In the genomic region with DNA sequence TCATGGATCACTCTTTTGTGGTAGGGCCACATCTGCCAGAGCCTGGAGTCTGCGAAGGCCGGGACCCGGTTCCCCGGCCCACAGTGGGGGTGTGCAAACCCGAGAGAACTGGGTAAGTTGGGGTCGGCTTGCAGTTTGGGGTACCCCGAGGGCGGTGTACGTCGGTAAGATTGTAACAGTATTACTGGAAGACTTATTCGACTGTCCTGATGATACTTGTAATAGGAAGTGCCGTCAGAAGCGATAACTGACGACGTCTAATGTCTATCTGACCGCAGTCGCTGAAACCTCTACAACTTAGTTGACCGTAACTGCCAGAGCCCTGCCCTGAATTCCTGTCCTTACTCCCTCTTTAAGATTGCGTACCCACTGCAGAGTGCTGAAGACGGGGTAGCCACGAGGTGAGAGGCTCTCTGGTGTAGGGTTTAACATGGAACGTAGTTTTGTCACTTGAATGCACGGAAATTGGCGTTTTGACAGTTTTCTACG, we compare ENCODE assay signal across 8 cellular contexts. TPM values are rescaled to one million over a fixed set of nuclear protein-coding genes. Genes with fewer than 3 reads are reported as not detected.
A peak's percentile ranks its signal among the peaks of the same experiment; 100 is the strongest.
DNase-seq lines count a peak whose midpoint lies in the region; TF ChIP-seq lines count a peak whose summit lies in the region.

No MANE protein-coding gene starts in this region.

- H3K9me3 Mint-ChIP-seq in mesothelial cell of epicardium: no peaks in the 10 kb centered on the region

- no peaks in the 10 kb centered on the region for H3K27me3 Mint-ChIP-seq in mesothelial cell of epicardium (ENCODE audit: low read depth)

- peak overlapping the region; percentile 42 for H3K27ac ChIP-seq in cingulate gyrus (ENCODE audit: low read depth, low read length)

- peak; percentile 14 for DNase-seq in activated effector memory CD4-positive, alpha-beta T cell treated with Interleukin-2 at 50 U/mL for 16 hours
- no peak for DNase-seq in activated effector memory CD4-positive, alpha-beta T cell treated with anti-CD3 and anti-CD28 coated beads, Interleukin-2, amount 50 U/mL, for 16 hours
- peak; percentile 52 for DNase-seq in NB4 (ENCODE audit: low read depth)
- no peak for DNase-seq in mesothelial cell of epicardium (ENCODE audit: low spot score in 2 of 2, unreplicated experiment in 2 of 2)
- DNase-seq in AG20443 (ENCODE audit: low spot score): no peak
- DNase-seq in COLO668 (lab: John Stamatoyannopoulos, UW; ENCODE audit: unreplicated experiment): no peak
- DNase-seq in cerebellum (ENCODE audit: low spot score): no peak

- H3K4me1 Mint-ChIP-seq in mesothelial cell of epicardium: peaks cover 40% of the 10 kb centered on the region

- H3K4me3 ChIP-seq in NB4 (ENCODE audit: low read depth, low read length): peak overlapping the region; percentile 69

- TF ChIP-seq CTCF in NB4 (IDR thresholded peaks at IDR 0.05; ENCODE audit: low read depth, low read length): no peak
- TF ChIP-seq CTCF in mesothelial cell of epicardium (IDR thresholded peaks at IDR 0.05; ENCODE audit: unreplicated experiment): no peak

- peak overlapping the region; percentile 89 for H3K27ac Mint-ChIP-seq in mesothelial cell of epicardium

- H3K4me3 Mint-ChIP-seq in mesothelial cell of epicardium: peak overlapping the region; percentile 97

- no peak for TF ChIP-seq POLR2A in NB4 (IDR thresholded peaks at IDR 0.05; ENCODE audit: extremely low read depth, insufficient read length)

- peaks cover 20% of the 10 kb centered on the region for H3K36me3 Mint-ChIP-seq in mesothelial cell of epicardium

RNA-seq across cellular contexts. Expression of a gene that starts 24.0 kb away (rescaled TPM):
- total RNA-seq in mesothelial cell of epicardium (1.9 to 4.5 TPM (median 2.1 TPM) in 3 replicates), cerebellum (1.8 TPM)

RNA-seq across cellular contexts. Expression of a gene that starts 52.6 kb away (rescaled TPM):
- total RNA-seq in mesothelial cell of epicardium (4.0 to 4.5 TPM (median 4.3 TPM) in 3 replicates), cerebellum (12.7 TPM)

RNA-seq across cellular contexts. Expression of a gene that starts 58.5 kb away (rescaled TPM):
- total RNA-seq in mesothelial cell of epicardium (1,270 to 1,309 TPM (median 1,304 TPM) in 3 replicates), cerebellum (1,017 TPM)

Comparison
In these comparisons a context has a peak if more than half of its experiments do, and no peak if none do; other contexts are left out.
1. DNase-seq: peak in activated effector memory CD4-positive, alpha-beta T cell treated with Interleukin-2 at 50 U/mL for 16 hours (single experiment) and NB4 (single experiment); none in activated effector memory CD4-positive, alpha-beta T cell treated with anti-CD3 and anti-CD28 coated beads, Interleukin-2, amount 50 U/mL, for 16 hours (single experiment), mesothelial cell of epicardium (0 of 2), AG20443 (single experiment), COLO668 (single experiment) and cerebellum (single experiment).